In genomic region chr11:123196060-123196714, GRCh38 we compare ENCODE assay signal across 11 cellular contexts. TPM values are rescaled to one million over a fixed set of nuclear protein-coding genes. Genes with fewer than 3 reads are reported as not detected.
A peak's percentile ranks its signal among the peaks of the same experiment; 100 is the strongest.
DNase-seq lines count a peak whose midpoint lies in the region; ATAC-seq, FAIRE-seq and TF ChIP-seq lines count a peak whose summit lies in the region.
"Had no signal": no experiment of that assay in that cellular context is flagged by ENCODE, and none has a peak within 500 bp of the region (broad histone marks: within the 10 kb centered on the region; RNA-seq: fewer than 3 reads in every experiment).

No MANE protein-coding gene starts in this region.

- WGBS in mesendoderm (ENCODE audit: extremely low coverage, insufficient coverage, low lambda C conversion rate), result no CpG with 5 or more reads among the region's 34 CpGs
- 44 to 49% methylated on average over 27 to 34 of the region's 34 CpGs for WGBS in pancreas, 2 donors

- H3K27ac ChIP-seq in coronary artery (no peak overlapping the region), mesendoderm (ENCODE audit: low read depth, low read length) (peak overlapping the region; percentile 98), upper lobe of right lung (no peak overlapping the region), WERI-Rb-1 (no peak overlapping the region), pancreas (no peak overlapping the region)

- DNase-seq in Right ventricle myocardium inferior (ENCODE audit: missing footprints), result peak; percentile 50
- no peak for DNase-seq in cardiac septum (ENCODE audit: low spot score)
- no peak for DNase-seq in coronary artery (ENCODE audit: low spot score)
- DNase-seq in mesendoderm, result peak; percentile 82
- DNase-seq in upper lobe of right lung, result no peak
- no peak for DNase-seq in WERI-Rb-1
- DNase-seq in pancreas, result no peak
- DNase-seq: activated CD4-positive, alpha-beta T cell treated with anti-CD3 and anti-CD28 coated beads, Interleukin-2, amount 50 U/mL, for 4 hours; COR-L47 had no signal

- no peak overlapping the region for H2BK15ac ChIP-seq in mesendoderm (replicated peaks; ENCODE audit: low read depth)

- intact Hi-C loops in Right ventricle myocardium inferior (cut with DNase I) (no loop called here), cardiac septum (cut with DNase I) (no loop called here), upper lobe of right lung (cut with DNase I) (no loop called here), pancreas (cut with DNase I) (no loop called here)

- peak overlapping the region; percentile 90 for H3K9ac ChIP-seq in mesendoderm (ENCODE audit: low read length)

- FAIRE-seq in pancreas (lab: Jason Lieb, UNC), result no peak
- FAIRE-seq: keratinocyte had no signal

- H2BK120ac ChIP-seq in mesendoderm (ENCODE audit: low read depth, low read length), result peak overlapping the region; percentile 5

- no peaks in the 10 kb centered on the region for H3K9me3 ChIP-seq in upper lobe of right lung
- no peaks in the 10 kb centered on the region for H3K9me3 ChIP-seq in WERI-Rb-1 (ENCODE audit: severe bottlenecking)
- no peaks in the 10 kb centered on the region for H3K9me3 ChIP-seq in pancreas

- H3K4ac ChIP-seq in mesendoderm (ENCODE audit: low read depth, low read length), result peak overlapping the region; percentile 89

- no peaks in the 10 kb centered on the region for H3K36me3 ChIP-seq in mesendoderm (ENCODE audit: control insufficient read depth, insufficient read depth, low read length)
- no peaks in the 10 kb centered on the region for H3K36me3 ChIP-seq in upper lobe of right lung
- H3K36me3 ChIP-seq in WERI-Rb-1, result no peaks in the 10 kb centered on the region
- H3K36me3 ChIP-seq in pancreas, result no peaks in the 10 kb centered on the region

- H3K79me2 ChIP-seq in mesendoderm (ENCODE audit: control insufficient read depth, insufficient read depth, low read length), result peaks cover 27% of the 10 kb centered on the region

- H3K4me3 ChIP-seq in coronary artery, result peak overlapping the region; percentile 72
- H3K4me3 ChIP-seq in mesendoderm (ENCODE audit: low read length), result peak overlapping the region; percentile 15
- no peak overlapping the region for H3K4me3 ChIP-seq in upper lobe of right lung
- no peak overlapping the region for H3K4me3 ChIP-seq in WERI-Rb-1 (ENCODE audit: low read depth, low read length)
- no peak overlapping the region for H3K4me3 ChIP-seq in pancreas

- H2BK5ac ChIP-seq in mesendoderm (ENCODE audit: low read length), result peak overlapping the region; percentile 93

- no peak overlapping the region for H4K5ac ChIP-seq in mesendoderm (ENCODE audit: low read length)

- peak overlapping the region; percentile 97 for H3K56ac ChIP-seq in mesendoderm (ENCODE audit: low read length)

- TF ChIP-seq CTCF in coronary artery (IDR thresholded peaks at IDR 0.05) (no peak), upper lobe of right lung (IDR thresholded peaks at IDR 0.05) (no peak), WERI-Rb-1 (IDR thresholded peaks at IDR 0.05; ENCODE audit: low read depth, low read length) (no peak), pancreas (IDR thresholded peaks at IDR 0.05) (no peak)

- H3K4me1 ChIP-seq in mesendoderm (ENCODE audit: control insufficient read depth, low read depth, low read length), result peaks cover 21% of the 10 kb centered on the region
- H3K4me1 ChIP-seq in upper lobe of right lung, result peaks cover 6% of the 10 kb centered on the region
- H3K4me1 ChIP-seq in pancreas, result no peaks in the 10 kb centered on the region

- H3K79me1 ChIP-seq in mesendoderm (ENCODE audit: low read length), result peaks cover 20% of the 10 kb centered on the region

- no peak overlapping the region for H4K8ac ChIP-seq in mesendoderm (ENCODE audit: low read depth, low read length)

- H2AK5ac ChIP-seq in mesendoderm (ENCODE audit: low read length), result no peak overlapping the region

- ATAC-seq in Right ventricle myocardium inferior (no peak), upper lobe of right lung (peak; percentile 5), pancreas (no peak), GM19023 (IDR thresholded peaks at IDR 0.05; ENCODE audit: unreplicated experiment) (no peak)

- H3K4me2 ChIP-seq in mesendoderm (ENCODE audit: low read length), result peak overlapping the region; percentile 90

- H3K18ac ChIP-seq in mesendoderm (ENCODE audit: low read length), result peak overlapping the region; percentile 98

- H3K27me3 ChIP-seq in mesendoderm (ENCODE audit: insufficient read depth, low read length, poor library complexity), result no peaks in the 10 kb centered on the region
- peaks cover 34% of the 10 kb centered on the region for H3K27me3 ChIP-seq in upper lobe of right lung
- H3K27me3 ChIP-seq in WERI-Rb-1 (ENCODE audit: insufficient read depth, low read depth, severe bottlenecking), result no peaks in the 10 kb centered on the region
- H3K27me3 ChIP-seq in pancreas, result no peaks in the 10 kb centered on the region

- no peak overlapping the region for H3K23ac ChIP-seq in mesendoderm (ENCODE audit: low read length)

RNA-seq across cellular contexts. Expression of gene CLMP, which starts 1.1 kb away (rescaled TPM):
- total RNA-seq in Right ventricle myocardium inferior (8.6 TPM), cardiac septum (5.9 TPM), upper lobe of right lung (17.6 TPM), pancreas (1 to 10 TPM in 3 of 6 donors, under 1 TPM in 3; 0.46 to 5.5 (median 2.3) TPM)
- 35.1 TPM for polyA plus RNA-seq in mesendoderm (2013, experiment 1 of 2)
- 38.9 TPM for polyA plus RNA-seq in mesendoderm (2013, experiment 2 of 2)
- polyA plus RNA-seq in pancreas, result 1 to 10 TPM in 1 of 2 donors, under 1 TPM in 1; 0.61 to 1.1 TPM

Comparison
In these comparisons a context has a peak if more than half of its experiments do, and no peak if none do; other contexts are left out.
1. DNase-seq: peak in Right ventricle myocardium inferior (single experiment) and mesendoderm (single experiment); none in cardiac septum (single experiment), coronary artery (single experiment), upper lobe of right lung (single experiment), WERI-Rb-1 (single experiment) and pancreas (0 of 6).
2. H3K4me3 ChIP-seq: peak in coronary artery (single experiment) and mesendoderm (single experiment); none in upper lobe of right lung (single experiment), WERI-Rb-1 (single experiment) and pancreas (0 of 4).